ENCODE assay signal across 3 cellular contexts in the genomic region with DNA sequence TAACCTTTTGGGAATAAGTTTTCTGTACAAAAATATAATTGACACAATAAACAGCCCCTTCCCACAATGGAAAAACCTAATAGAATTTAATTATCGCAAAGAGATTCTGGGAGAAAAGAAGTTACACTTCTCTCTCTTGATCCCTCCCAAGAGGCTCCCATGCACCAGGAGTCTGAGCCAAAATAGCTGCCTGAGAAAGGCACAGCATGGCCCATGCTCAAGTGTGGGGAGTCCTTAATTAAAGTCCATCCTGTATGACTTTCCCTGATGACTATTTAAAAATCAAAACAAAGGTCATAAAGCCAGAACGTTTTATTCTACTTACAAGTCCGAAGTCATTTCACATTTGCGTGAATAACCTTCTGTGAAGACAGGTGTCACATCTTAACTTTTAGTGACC.
"Had no signal": no experiment of that assay in that cellular context is flagged by ENCODE, and none has a peak within 500 bp of the region (broad histone marks: within the 10 kb centered on the region; RNA-seq: fewer than 3 reads in every experiment).

No MANE protein-coding gene starts in this region.

- DNase-seq: GDM1, GF-D8 had no signal

- H3K4me3 ChIP-seq: GM12878 had no signal
